8 cellular contexts compared by ENCODE assay signal in genomic region chr9:89375181-89375760, GRCh38. TPM values are rescaled to one million over a fixed set of nuclear protein-coding genes. Genes with fewer than 3 reads are reported as not detected.
DNase-seq lines count a peak whose midpoint lies in the region; ATAC-seq, FAIRE-seq and TF ChIP-seq lines count a peak whose summit lies in the region.

No MANE protein-coding gene starts in this region.

- no peaks in the 10 kb centered on the region for H3K27me3 ChIP-seq in brain microvascular endothelial cell (replicated peaks)
- no peaks in the 10 kb centered on the region for H3K27me3 ChIP-seq in small intestine (ENCODE audit: control insufficient read depth in 2 of 2, insufficient read depth in 2 of 2, low read length in 2 of 2)

- H3K4me3 ChIP-seq in brain microvascular endothelial cell (ENCODE audit: low read depth, low read length) (no peak overlapping the region), small intestine (ENCODE audit: low read depth in 1 of 2, low read length in 2 of 2) (no peak overlapping the region)

- TF ChIP-seq CTCF in GM10248 (IDR thresholded peaks at IDR 0.05; ENCODE audit: control extremely low read depth, extremely low read depth, low read depth, missing control alignments), result peak; percentile 14
- peak; percentile 5 for TF ChIP-seq CTCF in brain microvascular endothelial cell (IDR thresholded peaks at IDR 0.05; ENCODE audit: low read depth, low read length, missing control alignments)

- 56 to 71% (median 66%) methylated on average over 8 of the region's 8 CpGs for WGBS in small intestine, 3 donors

- FAIRE-seq in small intestine (lab: Jason Lieb, UNC), result no peak

- POLR2A ChIA-PET in GM10248 (lab: Yijun Ruan, JAX), result no interaction called here

- DNase-seq in GM10248 (ENCODE audit: extremely low spot score) (peak; percentile 71), KG1 (lab: John Stamatoyannopoulos, UW) (peak; percentile 41), brain microvascular endothelial cell (peak; percentile 2), small intestine (peak; percentile 16), DMS79 (lab: John Stamatoyannopoulos, UW) (no peak), NCI-H774 (lab: John Stamatoyannopoulos, UW) (no peak), LoVo (ENCODE audit: low spot score) (no peak)

- H3K36me3 ChIP-seq in brain microvascular endothelial cell (replicated peaks) (no peaks in the 10 kb centered on the region), small intestine (ENCODE audit: control insufficient read depth in 2 of 2, insufficient read depth in 2 of 2, low read length in 2 of 2) (no peaks in the 10 kb centered on the region)

- no peak overlapping the region for H3K27ac ChIP-seq in brain microvascular endothelial cell
- peak overlapping the region in 1 of 2 donors; percentile 70 for H3K27ac ChIP-seq in small intestine (ENCODE audit: low read depth in 1 of 2, low read length in 1 of 2)

- no peaks in the 10 kb centered on the region for H3K4me1 ChIP-seq in small intestine (ENCODE audit: control insufficient read depth in 2 of 2, insufficient read depth in 1 of 2, low read depth in 1 of 2, low read length in 1 of 2)

- peak; percentile 67 for ATAC-seq in GM21367 (IDR thresholded peaks at IDR 0.05; ENCODE audit: unreplicated experiment)

- CTCF ChIA-PET in GM10248 (lab: Yijun Ruan, JAX), result interaction anchor here (0.7 to 3.0 kb wide), 12 partner anchors 8 to 181 kb away, joined by 3 to 28 read pairs (median 4); no protein-coding TSS in a partner anchor

- no peaks in the 10 kb centered on the region for H3K9me3 ChIP-seq in small intestine (ENCODE audit: control insufficient read depth, low read depth)

- in situ Hi-C loops in brain microvascular endothelial cell (cut with HindIII; ENCODE audit: low pct_ligation_motif_present, low sequenced_read_pairs), result no loop called here

RNA-seq across cellular contexts. Expression of gene SECISBP2, which starts 57.0 kb away (rescaled TPM):
- polyA plus RNA-seq in small intestine, result 10 to 100 TPM; 17.6 to 28.5 (median 22.1) TPM

Comparison
In these comparisons a context has a peak if more than half of its experiments do, and no peak if none do; other contexts are left out.
1. DNase-seq: peak in GM10248 (single experiment), KG1 (single experiment), brain microvascular endothelial cell (single experiment) and small intestine (single experiment); none in DMS79 (single experiment), NCI-H774 (single experiment) and LoVo (single experiment).